In the genomic region with DNA sequence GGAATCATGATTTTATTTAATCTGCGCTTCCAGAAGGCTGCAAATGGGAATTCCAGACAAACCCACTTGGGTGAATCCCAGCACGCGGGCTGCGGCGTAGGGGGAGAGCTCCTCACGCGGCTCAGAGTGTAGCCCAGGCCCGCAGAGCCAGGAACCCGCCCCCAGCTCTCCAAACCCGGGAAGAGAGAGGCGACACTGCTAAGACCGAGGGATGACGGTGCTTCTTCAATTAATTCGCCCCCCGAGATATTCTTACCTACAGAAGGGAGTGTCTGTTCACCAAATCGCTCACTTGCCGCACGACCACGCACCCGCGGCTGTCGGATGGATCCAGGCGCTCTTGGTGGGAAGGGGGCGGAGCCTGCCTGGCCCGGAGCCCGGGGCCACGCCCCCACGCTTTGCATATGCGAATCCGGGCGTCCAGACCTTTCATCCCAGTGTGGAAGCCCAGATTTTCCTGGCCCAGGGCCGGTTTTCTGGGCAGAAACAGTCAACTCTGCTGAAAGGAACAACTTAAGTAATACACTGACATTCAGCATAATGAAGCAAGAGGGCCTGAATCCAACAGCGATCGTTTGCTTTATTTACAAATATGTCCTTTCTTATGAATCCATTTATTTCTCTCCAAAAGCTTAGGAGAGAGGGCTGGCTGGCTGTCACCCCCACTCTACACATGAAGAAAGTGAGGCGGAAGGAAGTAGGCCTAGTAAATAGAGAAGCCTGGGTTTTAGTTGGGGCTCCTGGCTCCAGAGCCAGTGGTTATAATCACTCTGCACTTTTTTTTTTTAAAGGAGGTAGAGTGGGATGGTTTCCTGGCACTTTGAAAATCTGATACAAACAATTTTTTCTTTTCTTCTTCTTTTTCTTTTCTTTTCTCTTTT, we compare ENCODE assay signal across 8 cellular contexts. TPM values are rescaled to one million over a fixed set of nuclear protein-coding genes. Genes with fewer than 3 reads are reported as not detected.
DNase-seq lines count a peak whose midpoint lies in the region.

A gene (minus strand): TSS at position 342 of the 881 bp plus-strand sequence. CDS start 15,710 bp downstream, outside the sequence.

- H3K36me3 ChIP-seq in CD4-positive, alpha-beta memory T cell (ENCODE audit: insufficient read depth, low read length): no peaks in the 10 kb centered on the region

- H3K27ac ChIP-seq in CD4-positive, alpha-beta memory T cell (ENCODE audit: low read depth, low read length): no peak within 1 kb of the TSS

- intact Hi-C loops in CD4-positive, alpha-beta memory T cell (cut with micrococcal nuclease): no loop called here

- CTCF ChIA-PET in CD4-positive, alpha-beta memory T cell (lab: Charles Lee; ENCODE audit: partially characterized antibody): interaction anchor here (0.6 kb wide), 1 partner anchor 79 kb away, joined by 3 read pairs; no protein-coding TSS in a partner anchor

- no peak for DNase-seq in CD4-positive, alpha-beta memory T cell
- peak; percentile 79 for DNase-seq in HuH-7.5 (ENCODE audit: low spot score)
- peak; percentile 8 for DNase-seq in brain pericyte (ENCODE audit: low read depth, low spot score)
- peak; percentile 62 for DNase-seq in iPS DF 4.7 (ENCODE audit: extremely low read depth, low spot score)
- DNase-seq in pulmonary artery endothelial cell (ENCODE audit: low read depth, low spot score): peak; percentile 30
- DNase-seq in SHP77 (lab: John Stamatoyannopoulos, UW): no peak
- no peak for DNase-seq in NCI-H2171 (lab: John Stamatoyannopoulos, UW)
- DNase-seq in germinal center (ENCODE audit: low spot score): no peak

- H3K4me3 ChIP-seq in CD4-positive, alpha-beta memory T cell (ENCODE audit: low read length in 2 of 2): no peak within 1 kb of the TSS

- peaks cover 9 to 29% of the 10 kb centered on the region in 2 donors for H3K27me3 Mint-ChIP-seq in CD4-positive, alpha-beta memory T cell

- peak within 1 kb of the TSS in 6 of 8 donors; percentile 7 to 58 (median 22) for H3K4me3 Mint-ChIP-seq in CD4-positive, alpha-beta memory T cell

- H3K27me3 ChIP-seq in CD4-positive, alpha-beta memory T cell (ENCODE audit: insufficient read depth, low read length): no peaks in the 10 kb centered on the region

- no peaks in the 10 kb centered on the region for H3K9me3 Mint-ChIP-seq in CD4-positive, alpha-beta memory T cell

- H3K36me3 Mint-ChIP-seq in CD4-positive, alpha-beta memory T cell: no peaks in the 10 kb centered on the region

- no peaks in the 10 kb centered on the region for H3K9me3 ChIP-seq in CD4-positive, alpha-beta memory T cell (ENCODE audit: control insufficient read depth in 1 of 2, low read length in 2 of 2)

- peaks cover 0 to 7% (median 0%) of the 10 kb centered on the region in 4 donors for H3K4me1 Mint-ChIP-seq in CD4-positive, alpha-beta memory T cell

- POLR2A ChIA-PET in CD4-positive, alpha-beta memory T cell (lab: Charles Lee; ENCODE audit: partially characterized antibody): no interaction called here

- peaks cover 2% of the 10 kb centered on the region for H3K4me1 ChIP-seq in CD4-positive, alpha-beta memory T cell (ENCODE audit: insufficient read depth, low read length)

- H3K27ac Mint-ChIP-seq in CD4-positive, alpha-beta memory T cell: no peak within 1 kb of the TSS

RNA-seq across cellular contexts. Expression of the gene that starts here (rescaled TPM):
- total RNA-seq in CD4-positive, alpha-beta memory T cell: not detected
- not detected for polyA plus RNA-seq in CD4-positive, alpha-beta memory T cell
- 0.07 and 0.39 TPM in 2 replicates for total RNA-seq in pulmonary artery endothelial cell

Comparison
In these comparisons a context has a peak if more than half of its experiments do, and no peak if none do; other contexts are left out.
1. Peak in DNase-seq in pulmonary artery endothelial cell; RNA of the gene not detected or under 1 TPM.
2. DNase-seq: peak in HuH-7.5 (single experiment), brain pericyte (single experiment) and iPS DF 4.7 (single experiment); none in CD4-positive, alpha-beta memory T cell (0 of 5), SHP77 (0 of 2), NCI-H2171 (single experiment) and germinal center (single experiment).